ENCODE assay signal across 20 cellular contexts in genomic region chr18:25052426-25052825, GRCh38.
"Had no signal": no experiment of that assay in that cellular context is flagged by ENCODE, and none has a peak within 500 bp of the region (broad histone marks: within the 10 kb centered on the region; RNA-seq: fewer than 3 reads in every experiment).

No MANE protein-coding gene starts in this region.

- DNase-seq: hippocampal formation; kidney glomerular epithelial cell; left cardiac atrium; midbrain; mucosa of descending colon; naive thymus-derived CD4-positive, alpha-beta T cell; ovary; right lobe of liver; stimulated activated CD4-positive, alpha-beta T cell treated with anti-CD3 and anti-CD28 coated beads, Interleukin-1b, Interleukin-23, amount 100 ng/mL, for 48 hours; stimulated activated CD4-positive, alpha-beta T cell treated with anti-CD3 and anti-CD28 coated beads, Interleukin-2, amount 100 ng/mL, for 48 hours; stimulated activated CD4-positive, alpha-beta T cell treated with anti-CD3 and anti-CD28 coated beads, Interleukin-4, amount 100 ng/mL, for 4 hours; stimulated activated CD8-positive, alpha-beta memory T cell treated with anti-CD3 and anti-CD28 coated beads, Interleukin-4, amount 100 ng/mL, for 48 hours; stimulated activated naive CD4-positive, alpha-beta T cell treated with Interleukin-2 at 50 U/mL for 16 hours; stimulated activated naive CD8-positive, alpha-beta T cell treated with anti-CD3 and anti-CD28 coated beads, Interleukin-15, amount 100 ng/mL, for 72 hours; substantia nigra; uterus had no signal

- H3K4me1 ChIP-seq: right atrium auricular region, right lobe of liver, uterus had no signal

- H3K4me3 ChIP-seq: lung, mucosa of descending colon, ovary, right atrium auricular region, right lobe of liver, smooth muscle cell, tibial nerve, uterus had no signal

- H3K9me3 ChIP-seq: mucosa of descending colon, ovary, right atrium auricular region, right lobe of liver, tibial nerve, uterus had no signal

- H3K27me3 ChIP-seq: ovary, right atrium auricular region, right lobe of liver, tibial nerve, uterus had no signal

- H3K27ac ChIP-seq: ovary, right atrium auricular region, right lobe of liver, tibial nerve, uterus had no signal

- H3K36me3 ChIP-seq: ovary, right atrium auricular region, right lobe of liver, tibial nerve, uterus had no signal
